Comparison of ENCODE assay signal across 23 cellular contexts in the genomic region with DNA sequence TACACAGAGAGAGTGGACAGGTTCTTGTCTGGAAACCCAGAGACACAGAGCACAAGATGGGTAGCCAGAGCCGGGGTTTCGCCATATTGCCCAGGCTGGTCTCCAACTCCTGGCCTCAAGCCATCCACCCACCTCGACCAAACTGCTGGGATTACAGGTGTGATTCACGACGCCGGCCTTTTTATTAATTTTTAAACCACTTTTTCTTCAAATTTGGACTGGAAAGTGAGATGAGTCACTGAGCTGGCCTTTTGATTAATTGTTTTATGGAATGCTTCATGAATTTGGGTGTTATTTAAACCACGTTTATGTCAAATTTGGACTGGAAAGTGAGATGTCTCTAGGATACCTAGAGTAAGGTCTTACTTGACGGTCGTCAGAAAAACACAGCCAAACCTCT. TPM values are rescaled to one million over a fixed set of nuclear protein-coding genes. Genes with fewer than 3 reads are reported as not detected.
DNase-seq lines count a peak whose midpoint lies in the region; ATAC-seq, FAIRE-seq and TF ChIP-seq lines count a peak whose summit lies in the region.
"Had no signal": no experiment of that assay in that cellular context is flagged by ENCODE, and none has a peak within 500 bp of the region (broad histone marks: within the 10 kb centered on the region; RNA-seq: fewer than 3 reads in every experiment).

No MANE protein-coding gene starts in this region.

- TF ChIP-seq POLR2A in A549 (IDR thresholded peaks at IDR 0.05; ENCODE audit: low read length) (no peak), suprapubic skin (IDR thresholded peaks at IDR 0.05) (no peak)

- no peaks in the 10 kb centered on the region for H3K36me3 ChIP-seq in suprapubic skin
- H3K36me3 ChIP-seq: BE2C, BLaER1 had no signal

- H3K9me3 ChIP-seq in A549 (no peaks in the 10 kb centered on the region), suprapubic skin (no peaks in the 10 kb centered on the region)
- H3K9me3 ChIP-seq: BE2C, BLaER1 had no signal

- WGBS in A549 (ENCODE audit: missing lambda C conversion rate) = 34% methylated on average over 9 of the region's 9 CpGs
- WGBS in suprapubic skin = 79% methylated on average over 9 of the region's 9 CpGs

- DNase-seq in A549 (ENCODE audit: low read depth in 1 of 2, low spot score in 1 of 2) = no peak
- peak; percentile 66 for DNase-seq in glomerular visceral epithelial cell (ENCODE audit: extremely low spot score)
- peak; percentile 9 for DNase-seq in kidney glomerular epithelial cell (lab: John Stamatoyannopoulos, UW)
- no peak for DNase-seq in suprapubic skin (ENCODE audit: low spot score in 2 of 2)
- DNase-seq: BE2C; C1 segment of cervical spinal cord; CD4-positive, alpha-beta memory T cell; COR-L47; DMS79 treated with DMSO at 0.1 percent for 48 hours; GF-D8 had no signal

- no peak for TF ChIP-seq RAD21 in A549 (conservative IDR thresholded peaks at IDR 0.05 in 1 of 2, IDR thresholded peaks at IDR 0.05 in 1 of 2)

- H3K4me3 ChIP-seq in A549 = no peak overlapping the region
- H3K4me3 ChIP-seq in suprapubic skin = no peak overlapping the region
- H3K4me3 ChIP-seq: BLaER1 had no signal

- H3K4me1 ChIP-seq in A549 = peaks cover 38% of the 10 kb centered on the region
- H3K4me1 ChIP-seq in suprapubic skin = peaks cover 14% of the 10 kb centered on the region
- H3K4me1 ChIP-seq: BLaER1 had no signal

- no peak for ATAC-seq in A549
- no peak for ATAC-seq in HG02571 (IDR thresholded peaks at IDR 0.05; ENCODE audit: unreplicated experiment)
- ATAC-seq in HG03175 (IDR thresholded peaks at IDR 0.05; ENCODE audit: unreplicated experiment) = no peak

- TF ChIP-seq CTCF in A549 (IDR thresholded peaks at IDR 0.05) = no peak
- no peak for TF ChIP-seq CTCF in suprapubic skin (IDR thresholded peaks at IDR 0.05)

- H3K4me2 ChIP-seq in A549 = peak overlapping the region; percentile 32
- H3K4me2 ChIP-seq: BLaER1 had no signal

- POLR2A ChIA-PET in A549 (lab: Yijun Ruan, JAX) = no interaction called here

- TF ChIP-seq EP300 in A549 (IDR thresholded peaks at IDR 0.05) (no peak), suprapubic skin (IDR thresholded peaks at IDR 0.05) (no peak)

- peaks cover 33% of the 10 kb centered on the region for H3K27me3 ChIP-seq in suprapubic skin
- H3K27me3 ChIP-seq: BE2C, BLaER1 had no signal

- H3K27ac ChIP-seq in A549 (peak overlapping the region in 1 of 2 experiments; percentile 28; a peak in 1 of 6 replicates), suprapubic skin (no peak overlapping the region)
- H3K27ac ChIP-seq: 22Rv1, BLaER1 had no signal

- CTCF ChIA-PET in A549 (lab: Yijun Ruan, JAX) = interaction anchor here (0.6 to 7.0 kb wide), 4 partner anchors 9 to 189 kb away, joined by 3 to 80 read pairs (median 4); no protein-coding TSS in a partner anchor

- FAIRE-seq in A549 (lab: Jason Lieb, UNC) = no peak
- FAIRE-seq: D721Med, G401.6, GM19239 had no signal

TF ChIP-seq in A549, 52 proteins besides CTCF, POLR2A, EP300 and RAD21:
- TF ChIP-seq HOXB13 (CRISPR knock-in tag; IDR thresholded peaks at IDR 0.05; ENCODE audit: low read depth) (no peak), ELK1 (IDR thresholded peaks at IDR 0.05; ENCODE audit: low read depth, low read length) (no peak), ZNF302 (CRISPR knock-in tag; IDR thresholded peaks at IDR 0.05) (no peak), FOSL2 (IDR thresholded peaks at IDR 0.05) (no peak), FOSL2 (CRISPR knock-in tag; IDR thresholded peaks at IDR 0.05) (peak; percentile 28; the same call in 1 of the 2 replicates), HES2 (IDR thresholded peaks at IDR 0.05) (no peak)

RNA-seq across cellular contexts. Expression of gene IGFL1, which starts 12.1 kb away (rescaled TPM):
- 0.70 and 0.88 TPM in 2 replicates for polyA plus RNA-seq in A549 (2011; rRNA removed)
- 0.97 and 0.98 TPM in 2 replicates for polyA plus RNA-seq in A549 (2012; cell fraction: cytosol; rRNA removed)
- polyA plus RNA-seq in A549 (2012; cell fraction: nucleus; rRNA removed) = 1.4 TPM in 2 replicates
- polyA plus RNA-seq in A549 (2017; fragmentation: RNase III; extraction: RNeasy Plus Mini Kit Qiagen cat#74134 plus additional on column Dnase treatment) = 1.0 to 1.9 TPM (median 1.1 TPM) in 3 replicates
- 0.88 and 1.6 TPM in 2 replicates for polyA minus RNA-seq in A549 (2011; rRNA and poly(A)+ RNA removed)
- total RNA-seq in suprapubic skin = not detected
- total RNA-seq: A673; Calu3; CD4-positive, alpha-beta memory T cell; CD4-positive, CD25-positive, alpha-beta regulatory T cell; CD8-positive, alpha-beta memory T cell had no signal
- polyA plus RNA-seq: AG04450; CD14-positive monocyte; CD4-positive, alpha-beta memory T cell; CD4-positive, CD25-positive, alpha-beta regulatory T cell; CD8-positive, alpha-beta memory T cell had no signal

Comparison
In these comparisons a context has a peak if more than half of its experiments do, and no peak if none do; other contexts are left out.
1. DNase-seq: peak in glomerular visceral epithelial cell (single experiment) and kidney glomerular epithelial cell (single experiment); none in A549 (0 of 2) and suprapubic skin (0 of 2).